1 cellular context compared by ENCODE assay signal in the genomic region with DNA sequence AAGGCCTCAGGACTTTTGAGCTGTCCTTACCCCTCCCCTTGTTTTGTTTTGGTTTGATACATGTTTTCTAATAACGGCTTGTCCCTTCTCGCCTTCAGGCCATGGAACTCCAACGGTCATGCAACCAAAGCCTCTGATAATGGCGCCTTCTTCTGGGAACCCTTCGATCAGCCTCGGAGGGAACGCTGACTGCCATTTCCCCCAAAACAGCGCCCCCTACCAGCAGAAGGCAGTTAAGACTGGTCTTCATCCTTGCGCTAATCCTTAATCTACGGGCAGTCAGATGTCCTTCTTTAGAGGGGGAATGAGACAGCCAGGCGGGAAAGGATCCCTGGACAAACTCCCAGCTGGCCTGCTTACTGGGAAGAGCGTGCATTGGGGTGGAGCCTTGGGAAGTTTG.
TF ChIP-seq lines count a peak whose summit lies in the region.

No MANE protein-coding gene starts in this region.

TF ChIP-seq in K562, 482 proteins besides CTCF, POLR2A, EP300 and RAD21 (continued from another document):
- TF ChIP-seq, protein P1, sequence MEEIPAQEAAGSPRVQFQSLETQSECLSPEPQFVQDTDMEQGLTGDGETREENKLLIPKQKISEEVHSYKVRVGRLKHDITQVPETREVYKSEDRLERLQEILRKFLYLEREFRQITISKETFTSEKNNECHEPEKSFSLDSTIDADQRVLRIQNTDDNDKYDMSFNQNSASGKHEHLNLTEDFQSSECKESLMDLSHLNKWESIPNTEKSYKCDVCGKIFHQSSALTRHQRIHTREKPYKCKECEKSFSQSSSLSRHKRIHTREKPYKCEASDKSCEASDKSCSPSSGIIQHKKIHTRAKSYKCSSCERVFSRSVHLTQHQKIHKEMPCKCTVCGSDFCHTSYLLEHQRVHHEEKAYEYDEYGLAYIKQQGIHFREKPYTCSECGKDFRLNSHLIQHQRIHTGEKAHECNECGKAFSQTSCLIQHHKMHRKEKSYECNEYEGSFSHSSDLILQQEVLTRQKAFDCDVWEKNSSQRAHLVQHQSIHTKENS (CRISPR knock-in tag; IDR thresholded peaks at IDR 0.05) = no peak
- TF ChIP-seq CREB1 (IDR thresholded peaks at IDR 0.05) (no peak), CREB1 (CRISPR knock-in tag; IDR thresholded peaks at IDR 0.05) (no peak), FUS (optimal IDR thresholded peaks at IDR 0.05; ENCODE audit: low read depth, low read length) (no peak), SIX5 (IDR thresholded peaks at IDR 0.05; ENCODE audit: borderline replicate concordance in 1 of 2, insufficient read depth in 1 of 2, low read depth in 1 of 2, low read length in 2 of 2) (no peak), NEUROD1 (IDR thresholded peaks at IDR 0.05; ENCODE audit: borderline replicate concordance, low read depth, low read length, partially characterized antibody) (no peak), KLF13 (tag; IDR thresholded peaks at IDR 0.05; ENCODE audit: borderline replicate concordance, low read depth) (no peak), C11orf30 (IDR thresholded peaks at IDR 0.05; ENCODE audit: low read depth) (no peak), FOSL1 (tag; conservative IDR thresholded peaks at IDR 0.05) (no peak), CAMTA2 (CRISPR knock-in tag; conservative IDR thresholded peaks at IDR 0.05) (no peak), SMC3 (conservative IDR thresholded peaks at IDR 0.05; ENCODE audit: insufficient read depth, low read depth, low read length) (0 out of 2 replicates have a peak, but pooled peaks have one; percentile 41), YY1 (IDR thresholded peaks at IDR 0.05; ENCODE audit: borderline replicate concordance in 1 of 3, control insufficient read depth in 1 of 3, extremely low read depth in 1 of 3, insufficient read depth in 3 of 3, insufficient read length in 1 of 3, insufficient replicate concordance in 2 of 3, low read depth in 1 of 3, low read length in 2 of 3) (peak in 1 of 3 experiments; percentile 52), RCOR1 (IDR thresholded peaks at IDR 0.05; ENCODE audit: borderline replicate concordance in 1 of 2, low read depth in 2 of 2, low read length in 2 of 2) (peak in 1 of 2 experiments; percentile 37; a peak in 1 of 4 replicates), ZNF3 (CRISPR knock-in tag; IDR thresholded peaks at IDR 0.05) (no peak), SP2 (IDR thresholded peaks at IDR 0.05; ENCODE audit: extremely low read depth, low read depth, low read length, poor library complexity, severe bottlenecking) (no peak), MAFF (IDR thresholded peaks at IDR 0.05; ENCODE audit: low read length) (no peak)
